30 cellular contexts compared by ENCODE assay signal in genomic region chr7:57425239-57425944, GRCh38. TPM values are rescaled to one million over a fixed set of nuclear protein-coding genes. Genes with fewer than 3 reads are reported as not detected.
"Had no signal": no experiment of that assay in that cellular context is flagged by ENCODE, and none has a peak within 500 bp of the region (broad histone marks: within the 10 kb centered on the region; RNA-seq: fewer than 3 reads in every experiment).

No MANE protein-coding gene starts in this region.

- H3K27ac Mint-ChIP-seq: mesothelial cell of epicardium had no signal

- H3K27me3 Mint-ChIP-seq: naive B cell had no signal

- H3K4me3 ChIP-seq: coronary artery, dorsolateral prefrontal cortex, esophagus squamous epithelium, gastrocnemius medialis, heart right ventricle, left lung, lower lobe of right lung, mucosa of descending colon had no signal

- H3K4me3 Mint-ChIP-seq: mesothelial cell of epicardium, naive B cell had no signal

- DNase-seq: dermis blood vessel endothelial cell; dorsolateral prefrontal cortex; effector CD4-positive, alpha-beta T cell; effector memory CD4-positive, alpha-beta T cell; esophagus squamous epithelium; foreskin fibroblast; foreskin melanocyte; gastrocnemius medialis; glutamatergic neuron; heart right ventricle; hippocampal formation; left cardiac atrium; left ventricle myocardium superior; lower lobe of right lung; mesenchymal stem cell; mucosa of descending colon; naive B cell had no signal

- H3K36me3 Mint-ChIP-seq: mesothelial cell of epicardium had no signal

- H3K27ac ChIP-seq: coronary artery, dorsolateral prefrontal cortex, esophagus squamous epithelium, gastrocnemius medialis, heart right ventricle, left lung, lower lobe of right lung had no signal

- H3K27me3 ChIP-seq: gastrocnemius medialis had no signal

- ATAC-seq: esophagus mucosa, gastrocnemius medialis, left cardiac atrium, left lung, left ventricle myocardium superior, mucosa of descending colon had no signal

- H3K9me3 ChIP-seq: gastrocnemius medialis, lower lobe of right lung had no signal

- H3K4me1 Mint-ChIP-seq: mesothelial cell of epicardium, naive B cell had no signal

- H3K4me1 ChIP-seq: esophagus squamous epithelium, gastrocnemius medialis, heart right ventricle, left lung, lower lobe of right lung had no signal

- H3K36me3 ChIP-seq: esophagus squamous epithelium, gastrocnemius medialis, heart right ventricle, left lung, lower lobe of right lung had no signal

RNA-seq across cellular contexts. Expression of gene ZNF716, which starts 24.6 kb away (rescaled TPM):
- total RNA-seq: endothelial cell of umbilical vein, epithelial cell of proximal tubule, esophagus mucosa, esophagus squamous epithelium, gastrocnemius medialis, glomerular endothelial cell, heart right ventricle, kidney epithelial cell, left cardiac atrium, left lung, left ventricle myocardium superior, lower leg skin, lower lobe of right lung, lung microvascular endothelial cell, mesenteric fat pad, mesothelial cell of epicardium, mucosa of descending colon, myocyte had no signal
- polyA plus RNA-seq: endothelial cell of umbilical vein, heart right ventricle, keratinocyte had no signal
